Comparison of ENCODE assay signal across 2 cellular contexts in genomic region chr9:92517046-92517445, GRCh38.
TF ChIP-seq lines count a peak whose summit lies in the region.

No MANE protein-coding gene starts in this region.

TF ChIP-seq in GM23338, 12 proteins besides CTCF, POLR2A, EP300 and RAD21:
- no peak for TF ChIP-seq CREB1 (CRISPR knock-in tag; IDR thresholded peaks at IDR 0.05; ENCODE audit: low read depth)
- TF ChIP-seq, protein P1, sequence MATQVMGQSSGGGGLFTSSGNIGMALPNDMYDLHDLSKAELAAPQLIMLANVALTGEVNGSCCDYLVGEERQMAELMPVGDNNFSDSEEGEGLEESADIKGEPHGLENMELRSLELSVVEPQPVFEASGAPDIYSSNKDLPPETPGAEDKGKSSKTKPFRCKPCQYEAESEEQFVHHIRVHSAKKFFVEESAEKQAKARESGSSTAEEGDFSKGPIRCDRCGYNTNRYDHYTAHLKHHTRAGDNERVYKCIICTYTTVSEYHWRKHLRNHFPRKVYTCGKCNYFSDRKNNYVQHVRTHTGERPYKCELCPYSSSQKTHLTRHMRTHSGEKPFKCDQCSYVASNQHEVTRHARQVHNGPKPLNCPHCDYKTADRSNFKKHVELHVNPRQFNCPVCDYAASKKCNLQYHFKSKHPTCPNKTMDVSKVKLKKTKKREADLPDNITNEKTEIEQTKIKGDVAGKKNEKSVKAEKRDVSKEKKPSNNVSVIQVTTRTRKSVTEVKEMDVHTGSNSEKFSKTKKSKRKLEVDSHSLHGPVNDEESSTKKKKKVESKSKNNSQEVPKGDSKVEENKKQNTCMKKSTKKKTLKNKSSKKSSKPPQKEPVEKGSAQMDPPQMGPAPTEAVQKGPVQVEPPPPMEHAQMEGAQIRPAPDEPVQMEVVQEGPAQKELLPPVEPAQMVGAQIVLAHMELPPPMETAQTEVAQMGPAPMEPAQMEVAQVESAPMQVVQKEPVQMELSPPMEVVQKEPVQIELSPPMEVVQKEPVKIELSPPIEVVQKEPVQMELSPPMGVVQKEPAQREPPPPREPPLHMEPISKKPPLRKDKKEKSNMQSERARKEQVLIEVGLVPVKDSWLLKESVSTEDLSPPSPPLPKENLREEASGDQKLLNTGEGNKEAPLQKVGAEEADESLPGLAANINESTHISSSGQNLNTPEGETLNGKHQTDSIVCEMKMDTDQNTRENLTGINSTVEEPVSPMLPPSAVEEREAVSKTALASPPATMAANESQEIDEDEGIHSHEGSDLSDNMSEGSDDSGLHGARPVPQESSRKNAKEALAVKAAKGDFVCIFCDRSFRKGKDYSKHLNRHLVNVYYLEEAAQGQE (IDR thresholded peaks at IDR 0.05; ENCODE audit: unreplicated experiment): no peak
TF ChIP-seq in GM23338: peak in this region for 0.

TF ChIP-seq in H1, 55 proteins besides CTCF, POLR2A, EP300 and RAD21:
- TF ChIP-seq SIX5 (IDR thresholded peaks at IDR 0.05; ENCODE audit: low read depth, low read length) (no peak), CREB1 (IDR thresholded peaks at IDR 0.05) (no peak), YY1 (IDR thresholded peaks at IDR 0.05; ENCODE audit: low read depth, low read length) (no peak), HDAC2 (IDR thresholded peaks at IDR 0.05; ENCODE audit: borderline replicate concordance in 1 of 2, low read depth in 2 of 2, low read length in 2 of 2) (no peak), MAFK (IDR thresholded peaks at IDR 0.05; ENCODE audit: low read depth, low read length) (no peak), TEAD4 (IDR thresholded peaks at IDR 0.05; ENCODE audit: low read depth, low read length) (no peak), ATF2 (IDR thresholded peaks at IDR 0.05; ENCODE audit: low read length) (no peak), RFX5 (IDR thresholded peaks at IDR 0.05; ENCODE audit: borderline replicate concordance, low read depth, low read length) (no peak), KDM1A (IDR thresholded peaks at IDR 0.05; ENCODE audit: borderline replicate concordance, low read length) (no peak), SAP30 (IDR thresholded peaks at IDR 0.05; ENCODE audit: insufficient read depth, insufficient replicate concordance, low read length) (no peak), TAF7 (optimal IDR thresholded peaks at IDR 0.05; ENCODE audit: borderline replicate concordance, low read depth, low read length) (no peak)
- TF ChIP-seq, protein P2, sequence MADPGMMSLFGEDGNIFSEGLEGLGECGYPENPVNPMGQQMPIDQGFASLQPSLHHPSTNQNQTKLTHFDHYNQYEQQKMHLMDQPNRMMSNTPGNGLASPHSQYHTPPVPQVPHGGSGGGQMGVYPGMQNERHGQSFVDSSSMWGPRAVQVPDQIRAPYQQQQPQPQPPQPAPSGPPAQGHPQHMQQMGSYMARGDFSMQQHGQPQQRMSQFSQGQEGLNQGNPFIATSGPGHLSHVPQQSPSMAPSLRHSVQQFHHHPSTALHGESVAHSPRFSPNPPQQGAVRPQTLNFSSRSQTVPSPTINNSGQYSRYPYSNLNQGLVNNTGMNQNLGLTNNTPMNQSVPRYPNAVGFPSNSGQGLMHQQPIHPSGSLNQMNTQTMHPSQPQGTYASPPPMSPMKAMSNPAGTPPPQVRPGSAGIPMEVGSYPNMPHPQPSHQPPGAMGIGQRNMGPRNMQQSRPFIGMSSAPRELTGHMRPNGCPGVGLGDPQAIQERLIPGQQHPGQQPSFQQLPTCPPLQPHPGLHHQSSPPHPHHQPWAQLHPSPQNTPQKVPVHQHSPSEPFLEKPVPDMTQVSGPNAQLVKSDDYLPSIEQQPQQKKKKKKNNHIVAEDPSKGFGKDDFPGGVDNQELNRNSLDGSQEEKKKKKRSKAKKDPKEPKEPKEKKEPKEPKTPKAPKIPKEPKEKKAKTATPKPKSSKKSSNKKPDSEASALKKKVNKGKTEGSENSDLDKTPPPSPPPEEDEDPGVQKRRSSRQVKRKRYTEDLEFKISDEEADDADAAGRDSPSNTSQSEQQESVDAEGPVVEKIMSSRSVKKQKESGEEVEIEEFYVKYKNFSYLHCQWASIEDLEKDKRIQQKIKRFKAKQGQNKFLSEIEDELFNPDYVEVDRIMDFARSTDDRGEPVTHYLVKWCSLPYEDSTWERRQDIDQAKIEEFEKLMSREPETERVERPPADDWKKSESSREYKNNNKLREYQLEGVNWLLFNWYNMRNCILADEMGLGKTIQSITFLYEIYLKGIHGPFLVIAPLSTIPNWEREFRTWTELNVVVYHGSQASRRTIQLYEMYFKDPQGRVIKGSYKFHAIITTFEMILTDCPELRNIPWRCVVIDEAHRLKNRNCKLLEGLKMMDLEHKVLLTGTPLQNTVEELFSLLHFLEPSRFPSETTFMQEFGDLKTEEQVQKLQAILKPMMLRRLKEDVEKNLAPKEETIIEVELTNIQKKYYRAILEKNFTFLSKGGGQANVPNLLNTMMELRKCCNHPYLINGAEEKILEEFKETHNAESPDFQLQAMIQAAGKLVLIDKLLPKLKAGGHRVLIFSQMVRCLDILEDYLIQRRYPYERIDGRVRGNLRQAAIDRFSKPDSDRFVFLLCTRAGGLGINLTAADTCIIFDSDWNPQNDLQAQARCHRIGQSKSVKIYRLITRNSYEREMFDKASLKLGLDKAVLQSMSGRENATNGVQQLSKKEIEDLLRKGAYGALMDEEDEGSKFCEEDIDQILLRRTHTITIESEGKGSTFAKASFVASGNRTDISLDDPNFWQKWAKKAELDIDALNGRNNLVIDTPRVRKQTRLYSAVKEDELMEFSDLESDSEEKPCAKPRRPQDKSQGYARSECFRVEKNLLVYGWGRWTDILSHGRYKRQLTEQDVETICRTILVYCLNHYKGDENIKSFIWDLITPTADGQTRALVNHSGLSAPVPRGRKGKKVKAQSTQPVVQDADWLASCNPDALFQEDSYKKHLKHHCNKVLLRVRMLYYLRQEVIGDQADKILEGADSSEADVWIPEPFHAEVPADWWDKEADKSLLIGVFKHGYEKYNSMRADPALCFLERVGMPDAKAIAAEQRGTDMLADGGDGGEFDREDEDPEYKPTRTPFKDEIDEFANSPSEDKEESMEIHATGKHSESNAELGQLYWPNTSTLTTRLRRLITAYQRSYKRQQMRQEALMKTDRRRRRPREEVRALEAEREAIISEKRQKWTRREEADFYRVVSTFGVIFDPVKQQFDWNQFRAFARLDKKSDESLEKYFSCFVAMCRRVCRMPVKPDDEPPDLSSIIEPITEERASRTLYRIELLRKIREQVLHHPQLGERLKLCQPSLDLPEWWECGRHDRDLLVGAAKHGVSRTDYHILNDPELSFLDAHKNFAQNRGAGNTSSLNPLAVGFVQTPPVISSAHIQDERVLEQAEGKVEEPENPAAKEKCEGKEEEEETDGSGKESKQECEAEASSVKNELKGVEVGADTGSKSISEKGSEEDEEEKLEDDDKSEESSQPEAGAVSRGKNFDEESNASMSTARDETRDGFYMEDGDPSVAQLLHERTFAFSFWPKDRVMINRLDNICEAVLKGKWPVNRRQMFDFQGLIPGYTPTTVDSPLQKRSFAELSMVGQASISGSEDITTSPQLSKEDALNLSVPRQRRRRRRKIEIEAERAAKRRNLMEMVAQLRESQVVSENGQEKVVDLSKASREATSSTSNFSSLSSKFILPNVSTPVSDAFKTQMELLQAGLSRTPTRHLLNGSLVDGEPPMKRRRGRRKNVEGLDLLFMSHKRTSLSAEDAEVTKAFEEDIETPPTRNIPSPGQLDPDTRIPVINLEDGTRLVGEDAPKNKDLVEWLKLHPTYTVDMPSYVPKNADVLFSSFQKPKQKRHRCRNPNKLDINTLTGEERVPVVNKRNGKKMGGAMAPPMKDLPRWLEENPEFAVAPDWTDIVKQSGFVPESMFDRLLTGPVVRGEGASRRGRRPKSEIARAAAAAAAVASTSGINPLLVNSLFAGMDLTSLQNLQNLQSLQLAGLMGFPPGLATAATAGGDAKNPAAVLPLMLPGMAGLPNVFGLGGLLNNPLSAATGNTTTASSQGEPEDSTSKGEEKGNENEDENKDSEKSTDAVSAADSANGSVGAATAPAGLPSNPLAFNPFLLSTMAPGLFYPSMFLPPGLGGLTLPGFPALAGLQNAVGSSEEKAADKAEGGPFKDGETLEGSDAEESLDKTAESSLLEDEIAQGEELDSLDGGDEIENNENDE (IDR thresholded peaks at IDR 0.05; ENCODE audit: insufficient replicate concordance, low read length): no peak
